ENCODE assay signal across 1 cellular context in genomic region chr1:117268926-117269378, GRCh38.
A peak's percentile ranks its signal among the peaks of the same experiment; 100 is the strongest.
TF ChIP-seq lines count a peak whose summit lies in the region.

No MANE protein-coding gene starts in this region.

TF ChIP-seq in H1, 55 proteins besides CTCF, POLR2A, EP300 and RAD21 (continued from another document):
- TF ChIP-seq CHD7 (IDR thresholded peaks at IDR 0.05; ENCODE audit: insufficient replicate concordance, low read length) (peak; percentile 71), BCL11A (IDR thresholded peaks at IDR 0.05; ENCODE audit: low read depth in 2 of 2, low read length in 2 of 2) (peak in 1 of 2 experiments; percentile 97), GABPA (IDR thresholded peaks at IDR 0.05; ENCODE audit: borderline replicate concordance, insufficient read depth, low read length) (no peak), CTBP2 (IDR thresholded peaks at IDR 0.05; ENCODE audit: borderline replicate concordance, insufficient read depth, insufficient read length, low read length) (no peak), CHD2 (IDR thresholded peaks at IDR 0.05; ENCODE audit: low read length) (peak; percentile 72; the same call in 1 of the 2 replicates), KDM1A (IDR thresholded peaks at IDR 0.05; ENCODE audit: borderline replicate concordance, low read length) (peak; percentile 13; the same call in 1 of the 2 replicates), RFX5 (IDR thresholded peaks at IDR 0.05; ENCODE audit: borderline replicate concordance, low read depth, low read length) (no peak), JUND (IDR thresholded peaks at IDR 0.05; ENCODE audit: low read length) (peak; percentile 49; the same call in 1 of the 2 replicates), ATF2 (IDR thresholded peaks at IDR 0.05; ENCODE audit: low read length) (peak; percentile 66; the same call in 1 of the 2 replicates), YY1 (IDR thresholded peaks at IDR 0.05; ENCODE audit: low read depth, low read length) (peak; percentile 53), E2F6 (IDR thresholded peaks at IDR 0.05) (0 out of 2 replicates have a peak, but pooled peaks have one; percentile 19), ASH2L (IDR thresholded peaks at IDR 0.05; ENCODE audit: low read length) (peak; percentile 99), POLR2AphosphoS5 (IDR thresholded peaks at IDR 0.05; ENCODE audit: low read depth, low read length) (peak; percentile 66; the same call in 1 of the 2 replicates), FOSL1 (IDR thresholded peaks at IDR 0.05; ENCODE audit: insufficient read depth, low read depth, low read length) (no peak), TBP (IDR thresholded peaks at IDR 0.05; ENCODE audit: low read depth, low read length) (peak; percentile 27; the same call in 1 of the 2 replicates), BRCA1 (IDR thresholded peaks at IDR 0.05; ENCODE audit: low read depth, low read length) (no peak), USF2 (IDR thresholded peaks at IDR 0.05; ENCODE audit: low read length) (no peak), EGR1 (IDR thresholded peaks at IDR 0.05; ENCODE audit: borderline replicate concordance, low read depth, low read length) (peak; percentile 74), TCF12 (IDR thresholded peaks at IDR 0.05; ENCODE audit: low read depth, low read length) (peak; percentile 94), TAF1 (IDR thresholded peaks at IDR 0.05; ENCODE audit: low read depth, low read length) (peak; percentile 38; the same call in 1 of the 2 replicates), KDM5A (IDR thresholded peaks at IDR 0.05; ENCODE audit: low read length) (no peak), NANOG (IDR thresholded peaks at IDR 0.05; ENCODE audit: insufficient read depth, low read depth, low read length, poor library complexity, severe bottlenecking) (peak; percentile 48), MAX (IDR thresholded peaks at IDR 0.05) (peak; percentile 62)
